20 cellular contexts compared by ENCODE assay signal in the genomic region with DNA sequence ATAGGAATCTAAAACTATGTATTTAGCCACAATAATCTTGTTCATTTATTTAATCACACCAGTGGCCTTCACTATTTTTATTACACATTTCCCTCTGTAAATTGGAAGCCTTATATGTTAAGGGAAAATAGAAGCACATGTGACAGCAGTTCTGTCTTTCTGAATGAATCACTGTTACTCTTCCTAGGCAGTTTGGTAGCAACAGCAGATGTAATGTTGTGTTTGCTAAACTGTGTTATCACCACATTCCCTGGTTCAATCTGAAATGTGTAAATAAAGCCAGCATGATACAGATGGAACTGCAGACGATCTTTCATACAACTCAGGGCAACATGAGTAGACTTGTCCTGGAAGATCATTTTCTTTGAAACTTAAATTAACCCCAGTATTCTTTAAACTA.
DNase-seq lines count a peak whose midpoint lies in the region; FAIRE-seq and TF ChIP-seq lines count a peak whose summit lies in the region.
"Had no signal": no experiment of that assay in that cellular context is flagged by ENCODE, and none has a peak within 500 bp of the region (broad histone marks: within the 10 kb centered on the region; RNA-seq: fewer than 3 reads in every experiment).

No MANE protein-coding gene starts in this region.

- H3K79me1 ChIP-seq in mesenchymal stem cell (replicated peaks; ENCODE audit: low read length, poor library complexity, severe bottlenecking): no peaks in the 10 kb centered on the region

- no peaks in the 10 kb centered on the region for H3K27me3 ChIP-seq in bronchial epithelial cell (ENCODE audit: control insufficient read depth, insufficient read depth, low read length)
- H3K27me3 ChIP-seq in mesenchymal stem cell (ENCODE audit: control insufficient read depth in 1 of 2, insufficient read depth in 1 of 2, low read length in 2 of 2): no peaks in the 10 kb centered on the region
- no peaks in the 10 kb centered on the region for H3K27me3 ChIP-seq in MG63
- H3K27me3 ChIP-seq: BE2C had no signal

- H2AK5ac ChIP-seq in mesenchymal stem cell (ENCODE audit: low read length, severe bottlenecking): no peak overlapping the region

- TF ChIP-seq CTCF in LNCaP clone FGC (IDR thresholded peaks at IDR 0.05; ENCODE audit: control insufficient read depth, extremely low read depth, insufficient read depth): no peak
- no peak for TF ChIP-seq CTCF in bronchial epithelial cell (IDR thresholded peaks at IDR 0.05; ENCODE audit: insufficient read depth, low read length, severe bottlenecking)

- H2BK5ac ChIP-seq in mesenchymal stem cell (ENCODE audit: low read depth, low read length, poor library complexity, severe bottlenecking): no peak overlapping the region

- H2BK12ac ChIP-seq in mesenchymal stem cell (ENCODE audit: low read length in 2 of 2): no peak overlapping the region

- no peak overlapping the region for H3K4me2 ChIP-seq in mesenchymal stem cell (ENCODE audit: low read length, poor library complexity, severe bottlenecking)
- H3K4me2 ChIP-seq: KMS-11 had no signal

- no peak overlapping the region for H3K4me3 ChIP-seq in LNCaP clone FGC (ENCODE audit: low read depth, low read length)
- H3K4me3 ChIP-seq in bronchial epithelial cell (ENCODE audit: low read depth, low read length): no peak overlapping the region
- no peak overlapping the region for H3K4me3 ChIP-seq in mesenchymal stem cell (ENCODE audit: insufficient read depth in 1 of 2, low read depth in 1 of 2, low read length in 2 of 2)
- H3K4me3 ChIP-seq in MG63: no peak overlapping the region
- H3K4me3 ChIP-seq: SK-N-MC had no signal

- WGBS in mesenchymal stem cell: 79% methylated on average over 1 of the region's 1 CpG

- no peak overlapping the region for H2BK120ac ChIP-seq in mesenchymal stem cell (ENCODE audit: low read depth, low read length)

- H4K91ac ChIP-seq in mesenchymal stem cell (ENCODE audit: low read length): no peak overlapping the region

- H3K9ac ChIP-seq in mesenchymal stem cell (ENCODE audit: low read length): no peak overlapping the region
- H3K9ac ChIP-seq: KMS-11 had no signal

- H3K4ac ChIP-seq in mesenchymal stem cell (ENCODE audit: low read depth in 1 of 2, low read length in 2 of 2): no peak overlapping the region

- H2BK15ac ChIP-seq in mesenchymal stem cell (ENCODE audit: low read depth, poor library complexity, severe bottlenecking): no peak overlapping the region

- H3K23ac ChIP-seq in mesenchymal stem cell (ENCODE audit: low read length in 2 of 2): no peak overlapping the region

- no peak overlapping the region for H3K14ac ChIP-seq in mesenchymal stem cell (ENCODE audit: low read length in 2 of 2)

- H3K36me3 ChIP-seq in bronchial epithelial cell (ENCODE audit: control insufficient read depth, insufficient read depth, low read length) (no peaks in the 10 kb centered on the region), mesenchymal stem cell (ENCODE audit: control insufficient read depth in 1 of 2, insufficient read depth in 2 of 2, low read depth in 1 of 2, low read length in 2 of 2) (peaks cover 0 to 3% of the 10 kb centered on the region in 2 experiments), MG63 (no peaks in the 10 kb centered on the region)
- H3K36me3 ChIP-seq: BE2C had no signal

- no peak overlapping the region for H2AFZ ChIP-seq in mesenchymal stem cell (ENCODE audit: low read depth, low read length)

- H4K8ac ChIP-seq in mesenchymal stem cell (ENCODE audit: low read length): no peak overlapping the region

- FAIRE-seq in bronchial epithelial cell (lab: Jason Lieb, UNC): no peak
- FAIRE-seq: D721Med, HepG2 had no signal

- no peak overlapping the region for H3K18ac ChIP-seq in mesenchymal stem cell (ENCODE audit: low read depth in 1 of 2, low read length in 2 of 2)

- peaks cover 11% of the 10 kb centered on the region for H3K9me3 ChIP-seq in mesenchymal stem cell (ENCODE audit: control insufficient read depth, low read length)
- H3K9me3 ChIP-seq in MG63: no peaks in the 10 kb centered on the region
- H3K9me3 ChIP-seq: BE2C had no signal

- H3K27ac ChIP-seq in mesenchymal stem cell (ENCODE audit: low read length, poor library complexity, severe bottlenecking): no peak overlapping the region
- H3K27ac ChIP-seq: KMS-11, SK-N-MC had no signal

- H3K4me1 ChIP-seq in mesenchymal stem cell (ENCODE audit: control insufficient read depth, insufficient read depth, low read depth, low read length): no peaks in the 10 kb centered on the region
- H3K4me1 ChIP-seq: BE2C had no signal

- DNase-seq in CD1c-positive myeloid dendritic cell (ENCODE audit: extremely low spot score) (peak; percentile 33), LNCaP clone FGC (ENCODE audit: low read depth) (peak; percentile 23), bronchial epithelial cell (ENCODE audit: low read depth) (peak; percentile 93), mesenchymal stem cell (peak; percentile 72), NCI-H82 (lab: John Stamatoyannopoulos, UW) (no peak), globus pallidus (ENCODE audit: low spot score) (no peak), MG63 (no peak)
- DNase-seq: BE2C; CD4-positive, alpha-beta memory T cell; DMS79; MM.1S; NCI-H1092 treated with DMSO at 0.1 percent for 48 hours; NCI-H187; NCI-H2171 treated with DMSO at 0.1 percent for 48 hours; NCI-H446 treated with DMSO at 0.1 percent for 48 hours; NCI-H774 had no signal

Comparison
In these comparisons a context has a peak if more than half of its experiments do, and no peak if none do; other contexts are left out.
1. DNase-seq: peak in CD1c-positive myeloid dendritic cell (single experiment), LNCaP clone FGC (single experiment), bronchial epithelial cell (single experiment) and mesenchymal stem cell (single experiment); none in NCI-H82 (single experiment), globus pallidus (single experiment) and MG63 (single experiment).